In the genomic region with DNA sequence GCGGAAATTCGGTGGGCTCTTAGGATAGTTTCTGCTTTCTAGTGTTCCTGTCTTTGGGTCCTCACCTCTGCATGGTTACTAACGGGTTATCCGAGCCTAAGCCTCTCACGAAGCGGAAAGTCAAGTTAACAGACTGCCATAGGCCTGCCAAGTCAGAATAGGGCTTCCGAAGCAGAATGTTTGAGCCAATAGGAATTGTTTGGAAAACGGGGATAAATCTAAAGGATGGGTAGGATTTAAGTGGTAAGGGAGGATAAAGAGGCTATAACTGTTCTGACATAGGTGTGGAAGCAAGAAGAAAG, we compare ENCODE assay signal across 8 cellular contexts. TPM values are rescaled to one million over a fixed set of nuclear protein-coding genes. Genes with fewer than 3 reads are reported as not detected.
A peak's percentile ranks its signal among the peaks of the same experiment; 100 is the strongest.
DNase-seq lines count a peak whose midpoint lies in the region; ATAC-seq and TF ChIP-seq lines count a peak whose summit lies in the region.

No MANE protein-coding gene starts in this region.

- intact Hi-C loops in esophagus squamous epithelium (cut with DNase I), result no loop called here

- TF ChIP-seq CTCF in DOHH2 (IDR thresholded peaks at IDR 0.05; ENCODE audit: low read depth, low read length, poor library complexity, severe bottlenecking) (no peak), RWPE2 (IDR thresholded peaks at IDR 0.05; ENCODE audit: poor library complexity, severe bottlenecking) (no peak), esophagus squamous epithelium (IDR thresholded peaks at IDR 0.05) (no peak), progenitor cell of endocrine pancreas (IDR thresholded peaks at IDR 0.05; ENCODE audit: unreplicated experiment) (no peak)

- peaks cover 10% of the 10 kb centered on the region for H3K4me1 Mint-ChIP-seq in progenitor cell of endocrine pancreas (ENCODE audit: low read depth)

- no peaks in the 10 kb centered on the region for H3K9me3 Mint-ChIP-seq in progenitor cell of endocrine pancreas (ENCODE audit: low read depth)

- peak overlapping the region; percentile 62 for H3K4me2 ChIP-seq in DOHH2 (ENCODE audit: low read length)

- H3F3A ChIP-seq in DOHH2 (ENCODE audit: control insufficient read depth, insufficient read depth), result no peaks in the 10 kb centered on the region

- peaks cover 5% of the 10 kb centered on the region for H3K36me3 Mint-ChIP-seq in progenitor cell of endocrine pancreas (ENCODE audit: insufficient read depth)

- H3K4me1 ChIP-seq in DOHH2 (ENCODE audit: control insufficient read depth, low read length), result peaks cover 17% of the 10 kb centered on the region
- peaks cover 14% of the 10 kb centered on the region for H3K4me1 ChIP-seq in RWPE2 (ENCODE audit: insufficient read depth, poor library complexity, severe bottlenecking)
- peaks cover 5 to 68% (median 25%) of the 10 kb centered on the region in 3 donors for H3K4me1 ChIP-seq in esophagus squamous epithelium

- H3K27me3 ChIP-seq in DOHH2 (ENCODE audit: control insufficient read depth, low read length), result no peaks in the 10 kb centered on the region
- H3K27me3 ChIP-seq in RWPE2 (ENCODE audit: insufficient read depth, poor library complexity, severe bottlenecking), result no peaks in the 10 kb centered on the region
- no peaks in the 10 kb centered on the region for H3K27me3 ChIP-seq in esophagus squamous epithelium

- ATAC-seq in RWPE2 (ENCODE audit: low read depth), result no peak
- no peak for ATAC-seq in GM21576 (IDR thresholded peaks at IDR 0.05; ENCODE audit: unreplicated experiment)
- ATAC-seq in activated CD4-positive, CD25-positive, alpha-beta regulatory T cell treated with anti-CD3 and anti-CD28 coated beads, Interleukin-2, amount 50 U/mL, for 24 hours, result no peak

- H3K4me3 Mint-ChIP-seq in progenitor cell of endocrine pancreas (ENCODE audit: low read depth), result peak overlapping the region; percentile 95

- no peaks in the 10 kb centered on the region for H4K20me1 ChIP-seq in DOHH2 (ENCODE audit: control insufficient read depth, insufficient read depth, low read depth, low read length)

- H3K27ac ChIP-seq in DOHH2 (ENCODE audit: low read depth, low read length) (no peak overlapping the region), RWPE2 (ENCODE audit: poor library complexity, severe bottlenecking) (peak overlapping the region; percentile 76), esophagus squamous epithelium (peak overlapping the region; percentile 93 to 98 (median 98))

- 0 to 2% methylated on average over 8 of the region's 8 CpGs for WGBS in esophagus squamous epithelium, 2 donors

- H3K9me3 ChIP-seq in DOHH2 (ENCODE audit: control insufficient read depth, insufficient read depth, low read length), result no peaks in the 10 kb centered on the region
- H3K9me3 ChIP-seq in RWPE2 (ENCODE audit: severe bottlenecking), result no peaks in the 10 kb centered on the region
- no peaks in the 10 kb centered on the region for H3K9me3 ChIP-seq in esophagus squamous epithelium

- H3K36me3 ChIP-seq in DOHH2 (ENCODE audit: control insufficient read depth, low read length) (no peaks in the 10 kb centered on the region), RWPE2 (ENCODE audit: low read depth) (peaks cover 4% of the 10 kb centered on the region; the same call in 1 of the 2 replicates), esophagus squamous epithelium (peaks cover 0 to 13% (median 0%) of the 10 kb centered on the region in 3 donors)

- TF ChIP-seq POLR2A in esophagus squamous epithelium (IDR thresholded peaks at IDR 0.05), result no peak

- DNase-seq in RWPE2 (ENCODE audit: low spot score), result no peak
- no peak for DNase-seq in esophagus squamous epithelium (lab: John Stamatoyannopoulos, UW)
- DNase-seq in progenitor cell of endocrine pancreas (ENCODE audit: low spot score, unreplicated experiment), result no peak
- DNase-seq in foreskin melanocyte, result no peak
- no peak for DNase-seq in stimulated activated CD4-positive, alpha-beta T cell treated with anti-CD3 and anti-CD28 coated beads, Interleukin-12 subunit alpha, Interleukin-12 subunit beta, amount 100 ng/mL, for 4 hours

- peak overlapping the region; percentile 97 for H3K27ac Mint-ChIP-seq in progenitor cell of endocrine pancreas

- no peaks in the 10 kb centered on the region for H3K9me2 ChIP-seq in DOHH2 (replicated peaks; ENCODE audit: control insufficient read depth, low read length)

- H3K79me2 ChIP-seq in DOHH2 (ENCODE audit: control insufficient read depth, low read length), result no peaks in the 10 kb centered on the region

- peak overlapping the region; percentile 71 for H3K4me3 ChIP-seq in DOHH2 (ENCODE audit: low read length)
- peak overlapping the region; percentile 49 for H3K4me3 ChIP-seq in RWPE2 (ENCODE audit: severe bottlenecking)
- peak overlapping the region; percentile 69 to 90 (median 78) for H3K4me3 ChIP-seq in esophagus squamous epithelium

- no peaks in the 10 kb centered on the region for H3K27me3 Mint-ChIP-seq in progenitor cell of endocrine pancreas

RNA-seq across cellular contexts. Expression of gene TMEM254, which starts 0.8 kb away (rescaled TPM):
- 10 to 100 TPM; 25.6 to 35.6 (median 32.7) TPM for total RNA-seq in esophagus squamous epithelium
- 34.7 and 34.8 TPM in 2 replicates for total RNA-seq in progenitor cell of endocrine pancreas

RNA-seq across cellular contexts. Expression of gene PLAC9, which starts 53.3 kb away (rescaled TPM):
- total RNA-seq in esophagus squamous epithelium, result 10 to 100 TPM in 1 of 4 donors, 1 to 10 TPM in 3; 2.7 to 22.1 (median 3.0) TPM
- 0.79 and 1.6 TPM in 2 replicates for total RNA-seq in progenitor cell of endocrine pancreas
